In the genomic region with DNA sequence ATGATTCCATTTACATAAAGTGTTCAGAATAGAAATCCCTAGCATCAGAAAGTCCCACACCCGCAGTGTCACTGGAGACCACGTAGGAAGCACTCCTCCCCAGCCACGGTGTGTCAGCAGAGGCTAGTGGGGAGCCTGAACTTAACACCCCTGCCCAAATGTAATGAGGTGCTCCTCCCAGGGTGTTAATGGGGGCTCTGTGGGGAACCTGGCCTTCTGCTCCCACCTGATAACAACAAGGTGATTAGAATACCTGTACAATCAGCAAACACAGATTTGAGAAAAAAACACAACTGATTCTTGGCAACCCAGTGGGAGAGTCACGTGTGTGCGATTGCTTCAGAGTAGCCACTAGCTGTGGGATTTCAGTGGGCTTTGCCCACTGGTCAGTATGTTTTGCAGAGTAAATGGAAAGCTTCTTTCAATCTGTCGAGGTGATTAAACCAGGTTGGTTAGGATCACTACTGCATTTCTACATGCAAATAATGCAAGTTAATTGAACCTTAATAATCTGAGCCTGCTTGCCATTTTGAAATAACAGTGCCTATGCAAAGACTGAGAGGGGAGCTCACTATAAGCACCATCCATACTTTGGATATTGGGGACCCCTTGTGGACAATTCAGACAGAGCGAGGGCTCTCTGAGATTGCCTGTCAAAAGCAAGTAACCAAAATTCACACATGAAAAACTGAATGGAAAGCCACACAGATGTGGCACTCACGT, we compare ENCODE assay signal across 9 cellular contexts. TPM values are rescaled to one million over a fixed set of nuclear protein-coding genes. Genes with fewer than 3 reads are reported as not detected.
DNase-seq lines count a peak whose midpoint lies in the region; ATAC-seq, FAIRE-seq and TF ChIP-seq lines count a peak whose summit lies in the region.
"Had no signal": no experiment of that assay in that cellular context is flagged by ENCODE, and none has a peak within 500 bp of the region (broad histone marks: within the 10 kb centered on the region; RNA-seq: fewer than 3 reads in every experiment).

No MANE protein-coding gene starts in this region.

- CTCF ChIA-PET in CD4-positive, alpha-beta T cell (lab: Charles Lee): interaction anchor here (0.8 to 1.2 kb wide), 4 partner anchors 26 to 229 kb away, joined by 3 to 7 read pairs (median 4); a partner anchor contains a TSS
- CTCF ChIA-PET in activated CD4-positive, alpha-beta memory T cell treated with anti-CD3 and anti-CD28 coated beads, Interleukin-2, amount 10 ng/mL, durations not matched to agents 7 days and 5 days (lab: Charles Lee): interaction anchor here (0.6 to 1.6 kb wide), 15 partner anchors 8 to 1654 kb away, joined by 3 to 12 read pairs (median 3); a partner anchor contains a TSS

- TF ChIP-seq EP300 in ovary (IDR thresholded peaks at IDR 0.05): no peak

- peaks cover 10% of the 10 kb centered on the region for H3K27me3 ChIP-seq in CD4-positive, alpha-beta T cell (ENCODE audit: control insufficient read depth, insufficient read depth, low read length)
- no peaks in the 10 kb centered on the region for H3K27me3 ChIP-seq in ovary

- no peaks in the 10 kb centered on the region for H3K9me3 ChIP-seq in CD4-positive, alpha-beta T cell (ENCODE audit: control insufficient read depth, low read length)
- H3K9me3 ChIP-seq in ovary: no peaks in the 10 kb centered on the region

- peak in 8 of 10 experiments; percentile 10 to 38 (median 15) for DNase-seq in CD4-positive, alpha-beta T cell
- DNase-seq in H54 (ENCODE audit: insufficient read length, low spot score) (peak; percentile 35), NCI-H526 (lab: John Stamatoyannopoulos, UW) (peak; percentile 24 to 58), foreskin fibroblast (peak; percentile 51 to 83), ovary (peak in 4 of 5 donors; percentile 63 to 83 (median 72))
- peak; percentile 45 for DNase-seq in activated CD4-positive, alpha-beta memory T cell treated with anti-CD3 and anti-CD28 coated beads, Interleukin-2, amount 10 ng/mL, durations not matched to agents 7 days and 5 days

- no peaks in the 10 kb centered on the region for H3K4me1 Mint-ChIP-seq in CD4-positive, alpha-beta T cell (ENCODE audit: low read depth)
- H3K4me1 Mint-ChIP-seq in activated CD4-positive, alpha-beta memory T cell treated with anti-CD3 and anti-CD28 coated beads, Interleukin-2, amount 10 ng/mL, durations not matched to agents 7 days and 5 days: no peaks in the 10 kb centered on the region

- TF ChIP-seq CTCF in CD4-positive, alpha-beta T cell (IDR thresholded peaks at IDR 0.05): peak; percentile 49
- TF ChIP-seq CTCF in foreskin fibroblast (IDR thresholded peaks at IDR 0.05; ENCODE audit: low read depth, low read length) (peak; percentile 85), ovary (IDR thresholded peaks at IDR 0.05) (peak; percentile 48 to 88 (median 74))

- no peaks in the 10 kb centered on the region for H3K36me3 ChIP-seq in ovary

- POLR2A ChIA-PET in CD4-positive, alpha-beta T cell (lab: Charles Lee): interaction anchor here (1.0 kb wide), 2 partner anchors 112 to 229 kb away, joined by 3 to 7 read pairs; no protein-coding TSS in a partner anchor
- POLR2A ChIA-PET in activated CD4-positive, alpha-beta memory T cell treated with anti-CD3 and anti-CD28 coated beads, Interleukin-2, amount 10 ng/mL, durations not matched to agents 7 days and 5 days (lab: Charles Lee): no interaction called here

- H3K36me3 Mint-ChIP-seq in CD4-positive, alpha-beta T cell (ENCODE audit: low read depth): no peaks in the 10 kb centered on the region
- H3K36me3 Mint-ChIP-seq in activated CD4-positive, alpha-beta memory T cell treated with anti-CD3 and anti-CD28 coated beads, Interleukin-2, amount 10 ng/mL, durations not matched to agents 7 days and 5 days (ENCODE audit: low read depth): no peaks in the 10 kb centered on the region

- H3K9me3 Mint-ChIP-seq in CD4-positive, alpha-beta T cell: no peaks in the 10 kb centered on the region
- no peaks in the 10 kb centered on the region for H3K9me3 Mint-ChIP-seq in activated CD4-positive, alpha-beta memory T cell treated with anti-CD3 and anti-CD28 coated beads, Interleukin-2, amount 10 ng/mL, durations not matched to agents 7 days and 5 days

- H3K4me1 ChIP-seq in ovary (ENCODE audit: insufficient read depth): no peaks in the 10 kb centered on the region

- intact Hi-C loops in CD4-positive, alpha-beta T cell (cut with DNase I, micrococcal nuclease): loop anchor here (1.0 kb wide), 3 partner anchors 92 to 230 kb away; no protein-coding TSS in a partner anchor
- intact Hi-C loops in ovary (cut with DNase I): loop anchor here (5.0 kb wide), 3 partner anchors 59 to 94 kb away; a partner anchor contains a TSS

- no peak overlapping the region for H3K4me3 Mint-ChIP-seq in CD4-positive, alpha-beta T cell
- H3K4me3 Mint-ChIP-seq in activated CD4-positive, alpha-beta memory T cell treated with anti-CD3 and anti-CD28 coated beads, Interleukin-2, amount 10 ng/mL, durations not matched to agents 7 days and 5 days: no peak overlapping the region

- no peak for TF ChIP-seq POLR2A in H54 (IDR thresholded peaks at IDR 0.05; ENCODE audit: low read depth, low read length)
- TF ChIP-seq POLR2A in ovary (IDR thresholded peaks at IDR 0.05): no peak

- no peak overlapping the region for H3K27ac ChIP-seq in CD4-positive, alpha-beta T cell (ENCODE audit: low read depth, low read length)
- no peak overlapping the region for H3K27ac ChIP-seq in ovary

- peaks cover 7% of the 10 kb centered on the region for H3K27me3 Mint-ChIP-seq in CD4-positive, alpha-beta T cell
- peaks cover 12% of the 10 kb centered on the region for H3K27me3 Mint-ChIP-seq in activated CD4-positive, alpha-beta memory T cell treated with anti-CD3 and anti-CD28 coated beads, Interleukin-2, amount 10 ng/mL, durations not matched to agents 7 days and 5 days

- no peak overlapping the region for H3K27ac Mint-ChIP-seq in CD4-positive, alpha-beta T cell
- no peak overlapping the region for H3K27ac Mint-ChIP-seq in activated CD4-positive, alpha-beta memory T cell treated with anti-CD3 and anti-CD28 coated beads, Interleukin-2, amount 10 ng/mL, durations not matched to agents 7 days and 5 days

- H3K4me3 ChIP-seq in foreskin fibroblast (ENCODE audit: low read depth in 1 of 2, low read length in 2 of 2) (no peak overlapping the region), ovary (no peak overlapping the region)

- peak; percentile 71 for FAIRE-seq in H54 (lab: Jason Lieb, UNC)

- 39 to 43% (median 40%) methylated on average over 8 of the region's 8 CpGs for WGBS in ovary, 3 donors

- ATAC-seq in CD4-positive, alpha-beta T cell (ENCODE audit: poor library complexity): peak; percentile 86
- no peak for ATAC-seq in HG02642 (IDR thresholded peaks at IDR 0.05; ENCODE audit: poor library complexity, unreplicated experiment)
- ATAC-seq in GM21360 (IDR thresholded peaks at IDR 0.05; ENCODE audit: unreplicated experiment): no peak

RNA-seq across cellular contexts. Expression of a gene that starts 20.6 kb away (rescaled TPM):
- total RNA-seq in CD4-positive, alpha-beta T cell: 10 to 100 TPM; 79.1 to 82.5 TPM
- total RNA-seq in activated CD4-positive, alpha-beta memory T cell treated with anti-CD3 and anti-CD28 coated beads, Interleukin-2, amount 10 ng/mL, durations not matched to agents 7 days and 5 days: 10 to 100 TPM; 94.9 to 97.8 TPM
- total RNA-seq in ovary: 100 to 1,000 TPM; 123 to 198 (median 135) TPM
- polyA plus RNA-seq in ovary: 100 to 1,000 TPM; 199 to 318 TPM

RNA-seq across cellular contexts. Expression of a gene that starts 20.8 kb away (rescaled TPM):
- 100 to 1,000 TPM; 196 to 207 TPM for total RNA-seq in CD4-positive, alpha-beta T cell
- 10 to 100 TPM; 20.8 to 23.6 TPM for total RNA-seq in activated CD4-positive, alpha-beta memory T cell treated with anti-CD3 and anti-CD28 coated beads, Interleukin-2, amount 10 ng/mL, durations not matched to agents 7 days and 5 days
- 10 to 100 TPM; 14.2 to 37.9 (median 21.4) TPM for total RNA-seq in ovary
- polyA plus RNA-seq in ovary: 10 to 100 TPM; 11.2 to 13.9 TPM

RNA-seq across cellular contexts. Expression of a gene that starts 25.9 kb away (rescaled TPM):
- 10 to 100 TPM; 20.0 to 20.3 TPM for total RNA-seq in CD4-positive, alpha-beta T cell
- total RNA-seq in activated CD4-positive, alpha-beta memory T cell treated with anti-CD3 and anti-CD28 coated beads, Interleukin-2, amount 10 ng/mL, durations not matched to agents 7 days and 5 days: 10 to 100 TPM; 39.7 TPM
- total RNA-seq in ovary: 10 to 100 TPM; 15.3 to 53.9 (median 36.3) TPM
- 10 to 100 TPM; 11.9 to 16.2 TPM for polyA plus RNA-seq in ovary

RNA-seq across cellular contexts. Expression of a gene that starts 42.5 kb away (rescaled TPM):
- not detected for total RNA-seq in CD4-positive, alpha-beta T cell
- total RNA-seq in activated CD4-positive, alpha-beta memory T cell treated with anti-CD3 and anti-CD28 coated beads, Interleukin-2, amount 10 ng/mL, durations not matched to agents 7 days and 5 days: not detected
- total RNA-seq in ovary: 10 to 100 TPM in 5 of 7 donors, 1 to 10 TPM in 2; 8.4 to 72.2 (median 41.7) TPM
- 10 to 100 TPM; 31.7 to 56.1 TPM for polyA plus RNA-seq in ovary
- total RNA-seq: lower leg skin had no signal

RNA-seq across cellular contexts. Expression of a gene that starts 52.1 kb away (rescaled TPM):
- total RNA-seq in CD4-positive, alpha-beta T cell: not detected
- not detected for total RNA-seq in activated CD4-positive, alpha-beta memory T cell treated with anti-CD3 and anti-CD28 coated beads, Interleukin-2, amount 10 ng/mL, durations not matched to agents 7 days and 5 days
- total RNA-seq in ovary: not detected
- polyA plus RNA-seq in ovary: not detected
- total RNA-seq: lower leg skin had no signal

Comparison
In these comparisons a context has a peak if more than half of its experiments do, and no peak if none do; other contexts are left out.
1. DNase-seq: peak in every context shown above with its lines; median percentile 72 in ovary; 67 in foreskin fibroblast; 45 in activated CD4-positive, alpha-beta memory T cell treated with anti-CD3 and anti-CD28 coated beads, Interleukin-2, amount 10 ng/mL, durations not matched to agents 7 days and 5 days; 41 in NCI-H526; 35 in H54; 15 in CD4-positive, alpha-beta T cell.
2. RNA of a gene that starts 20.8 kb away (total RNA-seq): 196 to 207 TPM in CD4-positive, alpha-beta T cell; 20.8 to 23.6 TPM in activated CD4-positive, alpha-beta memory T cell treated with anti-CD3 and anti-CD28 coated beads, Interleukin-2, amount 10 ng/mL, durations not matched to agents 7 days and 5 days and 14.2 to 37.9 TPM in ovary; every median in the first group is over 4 times any median in the second.
3. Peak in every context shown above with its lines, with median percentiles within 50 percentile points of each other: CTCF ChIP-seq.